ENCODE assay signal across 8 cellular contexts in the genomic region with DNA sequence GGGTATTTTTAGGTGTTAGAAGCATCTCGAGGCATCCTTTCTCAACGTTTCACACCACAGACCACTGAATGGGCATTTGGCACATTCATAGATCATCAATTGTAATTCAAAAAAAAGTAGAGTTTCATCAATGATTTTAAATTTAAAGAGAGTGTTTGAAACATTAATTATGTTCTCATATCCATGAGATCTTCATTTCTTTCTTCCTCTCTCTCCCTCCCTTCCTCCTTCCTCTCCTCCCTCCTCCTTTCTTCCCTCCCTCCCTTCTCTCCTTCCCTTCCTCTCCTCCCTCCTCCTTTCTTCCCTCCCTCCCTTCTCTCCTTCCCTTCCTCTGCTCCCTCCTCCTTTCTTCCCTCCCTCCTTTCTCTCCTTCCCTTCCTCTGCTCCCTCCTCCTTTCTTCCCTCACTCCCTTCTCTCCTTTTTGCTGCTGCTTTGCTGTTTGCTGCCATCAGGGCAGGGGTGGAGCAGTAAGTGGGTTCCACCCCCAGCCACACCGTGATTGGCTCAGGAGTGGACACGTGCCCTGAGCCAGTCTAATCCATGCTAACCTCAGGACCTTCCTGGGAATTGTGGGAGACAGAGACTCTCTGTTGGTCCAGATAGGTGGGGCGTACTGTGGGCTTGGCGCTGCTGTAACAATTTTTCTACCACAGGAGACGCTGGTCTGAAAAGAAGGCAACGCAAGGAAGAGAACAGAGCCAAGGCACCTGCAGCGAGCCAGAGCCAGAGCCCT. TPM values are rescaled to one million over a fixed set of nuclear protein-coding genes. Genes with fewer than 3 reads are reported as not detected.
DNase-seq lines count a peak whose midpoint lies in the region; ATAC-seq and FAIRE-seq lines count a peak whose summit lies in the region.

No MANE protein-coding gene starts in this region.

- FAIRE-seq in RCC 7860 (lab: Jason Lieb, UNC) = no peak

- ATAC-seq in esophagus mucosa (peak; percentile 75), GM18870 (IDR thresholded peaks at IDR 0.05; ENCODE audit: unreplicated experiment) (no peak), GM19023 (IDR thresholded peaks at IDR 0.05; ENCODE audit: unreplicated experiment) (no peak)

- DNase-seq in HPDE6-E6E7 (ENCODE audit: extremely low spot score) = peak; percentile 42
- peak; percentile 68 for DNase-seq in RCC 7860 (ENCODE audit: low spot score)
- peak; percentile 86 for DNase-seq in myocyte (ENCODE audit: low read depth)
- DNase-seq in activated effector memory CD4-positive, alpha-beta T cell treated with anti-CD3 and anti-CD28 coated beads, Interleukin-2, amount 50 U/mL, for 16 hours = no peak
- no peak for DNase-seq in activated T-cell treated with anti-CD3 and anti-CD28 coated beads, Interleukin-2, amount 50 U/mL, for 48 hours

RNA-seq across cellular contexts. Expression of gene APOBEC3A, which starts 33.8 kb away (rescaled TPM):
- 5.3 TPM for total RNA-seq in esophagus mucosa
- total RNA-seq in myocyte = not detected in 2 replicates
- polyA plus RNA-seq in myocyte (2012) = not detected

RNA-seq across cellular contexts. Expression of gene CBX6, which starts 51.6 kb away (rescaled TPM):
- total RNA-seq in esophagus mucosa (5.6 TPM), myocyte (26.1 and 32.1 TPM in 2 replicates)
- polyA plus RNA-seq in myocyte (2012) = 28.7 TPM

RNA-seq across cellular contexts. Expression of gene APOBEC3B, which starts 58.5 kb away (rescaled TPM):
- total RNA-seq in esophagus mucosa (5.0 TPM), myocyte (0.21 and 0.24 TPM in 2 replicates)
- 0.18 TPM for polyA plus RNA-seq in myocyte (2012)

Comparison
In these comparisons a context has a peak if more than half of its experiments do, and no peak if none do; other contexts are left out.
1. DNase-seq: peak in HPDE6-E6E7 (single experiment), RCC 7860 (single experiment) and myocyte (single experiment); none in activated effector memory CD4-positive, alpha-beta T cell treated with anti-CD3 and anti-CD28 coated beads, Interleukin-2, amount 50 U/mL, for 16 hours (single experiment) and activated T-cell treated with anti-CD3 and anti-CD28 coated beads, Interleukin-2, amount 50 U/mL, for 48 hours (0 of 2).